12 cellular contexts compared by ENCODE assay signal in genomic region chr9:105154723-105155191, GRCh38.
DNase-seq lines count a peak whose midpoint lies in the region; ATAC-seq, FAIRE-seq and TF ChIP-seq lines count a peak whose summit lies in the region.
"Had no signal": no experiment of that assay in that cellular context is flagged by ENCODE, and none has a peak within 500 bp of the region (broad histone marks: within the 10 kb centered on the region; RNA-seq: fewer than 3 reads in every experiment).

No MANE protein-coding gene starts in this region.

- H3K27me3 ChIP-seq in PC-9 (ENCODE audit: insufficient read depth, low read depth) = no peaks in the 10 kb centered on the region
- no peaks in the 10 kb centered on the region for H3K27me3 ChIP-seq in spleen (replicated peaks in 1 of 7)
- H3K27me3 ChIP-seq: cardiac muscle cell had no signal

- H3K9me3 ChIP-seq in PC-9 (ENCODE audit: insufficient read depth, low read depth) (0 out of 2 replicates have a peak, but pooled peaks cover 6% of the 10 kb centered on the region), spleen (no peaks in the 10 kb centered on the region)

- H3K9me2 ChIP-seq in PC-9 (ENCODE audit: insufficient read depth) = no peaks in the 10 kb centered on the region

- intact Hi-C loops in PC-9 (cut with micrococcal nuclease; ENCODE audit: unreplicated experiment) (loop anchor here (5.0 kb wide), 1 partner anchor 203 kb away; no protein-coding TSS in a partner anchor), sciatic nerve (cut with DNase I) (no loop called here), spleen (cut with DNase I; ENCODE audit: low total_unique reads) (loop anchor here (10.0 kb wide), 2 partner anchors 230 to 290 kb away; partner anchors contain the start of gene ABCA1)

- WGBS in spleen, 5 donors = 44 to 65% (median 52%) methylated on average over 2 of the region's 2 CpGs

- POLR2A ChIA-PET in PC-9 (lab: Charles Lee; ENCODE audit: unreplicated experiment) = interaction anchor here (0.6 kb wide), 1 partner anchor 217 kb away, joined by 3 read pairs; no protein-coding TSS in a partner anchor

- no peak overlapping the region for H3K4me3 ChIP-seq in PC-9
- no peak overlapping the region for H3K4me3 ChIP-seq in spleen
- H3K4me3 ChIP-seq: cardiac muscle cell had no signal

- BruUV-seq in PC-9 (replicated peaks; lab: Mats Ljungman, UMichigan) = no TSS peak

- H3K36me3 ChIP-seq in PC-9 (ENCODE audit: low read depth) (no peaks in the 10 kb centered on the region), spleen (no peaks in the 10 kb centered on the region)
- H3K36me3 ChIP-seq: cardiac muscle cell had no signal

- no peak overlapping the region for H2AFZ ChIP-seq in PC-9

- DNase-seq in H54 (ENCODE audit: insufficient read length, low spot score) (peak; percentile 29), PC-9 (no peak), fibroblast of gingiva (ENCODE audit: low read depth) (peak; percentile 26), sciatic nerve (ENCODE audit: low spot score) (no peak), spleen (no peak), germinal center (ENCODE audit: low spot score) (no peak)
- DNase-seq: DMS79 treated with DMSO at 0.1 percent for 48 hours; naive thymus-derived CD8-positive, alpha-beta T cell; NCI-H2171; T-cell had no signal

- FAIRE-seq in H54 (lab: Jason Lieb, UNC) = peak; percentile 91

- H3K4me1 ChIP-seq in PC-9 (replicated peaks; ENCODE audit: insufficient read depth) = peaks cover 44% of the 10 kb centered on the region
- H3K4me1 ChIP-seq in spleen = peaks cover 0 to 40% (median 11%) of the 10 kb centered on the region in 6 donors

- CTCF ChIA-PET in PC-9 (lab: Charles Lee) = interaction anchor here (0.5 kb wide), 1 partner anchor 241 kb away, joined by 3 read pairs; no protein-coding TSS in a partner anchor

- H3K79me2 ChIP-seq in PC-9 (ENCODE audit: low read depth) = no peaks in the 10 kb centered on the region

- ATAC-seq in sciatic nerve = peak; percentile 7
- no peak for ATAC-seq in HG03095 (IDR thresholded peaks at IDR 0.05; ENCODE audit: unreplicated experiment)
- ATAC-seq: naive thymus-derived CD8-positive, alpha-beta T cell; T-cell had no signal

- peak overlapping the region; percentile 28 for H3K4me2 ChIP-seq in PC-9

- peaks cover 39% of the 10 kb centered on the region for H3F3A ChIP-seq in PC-9 (ENCODE audit: insufficient read depth, low read depth)

- TF ChIP-seq POLR2A in H54 (IDR thresholded peaks at IDR 0.05; ENCODE audit: low read depth, low read length) (no peak), spleen (IDR thresholded peaks at IDR 0.05) (no peak)

- no peaks in the 10 kb centered on the region for H4K20me1 ChIP-seq in PC-9 (ENCODE audit: insufficient read depth)

- H3K27ac ChIP-seq in PC-9 (peak overlapping the region; percentile 55), spleen (peak overlapping the region in 3 of 8 donors; percentile 11 to 47 (median 22))
- H3K27ac ChIP-seq: cardiac muscle cell had no signal

- no peak for TF ChIP-seq CTCF in PC-9 (conservative IDR thresholded peaks at IDR 0.05)
- TF ChIP-seq CTCF in spleen (IDR thresholded peaks at IDR 0.05 in 8 of 11, conservative IDR thresholded peaks at IDR 0.05 in 3 of 11) = peak in 3 of 11 experiments; percentile 4 to 23 (median 9)

Comparison
In these comparisons a context has a peak if more than half of its experiments do, and no peak if none do; other contexts are left out.
1. DNase-seq: peak in H54 (single experiment) and fibroblast of gingiva (single experiment); none in PC-9 (0 of 2), sciatic nerve (single experiment), spleen (single experiment) and germinal center (single experiment).